ENCODE assay signal across 26 cellular contexts in the genomic region with DNA sequence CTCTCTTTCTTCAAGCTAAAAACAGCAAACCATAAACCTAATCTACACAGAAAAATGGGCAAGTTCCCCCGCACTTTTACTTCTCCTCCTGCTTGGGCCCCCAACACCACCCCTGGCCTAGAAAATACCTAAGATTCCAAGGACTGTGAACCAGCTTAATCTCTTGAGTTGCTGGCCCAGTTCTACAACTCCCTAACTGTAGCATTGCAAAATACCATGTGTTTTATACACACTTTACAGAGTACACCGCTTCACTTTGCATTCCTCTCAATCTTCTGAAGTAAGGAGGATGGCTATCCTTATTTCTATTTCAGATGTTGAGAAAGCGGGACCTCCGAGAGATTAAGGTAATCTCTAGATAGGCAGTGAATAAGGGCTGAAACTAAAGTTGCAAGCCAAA.
"Had no signal": no experiment of that assay in that cellular context is flagged by ENCODE, and none has a peak within 500 bp of the region (broad histone marks: within the 10 kb centered on the region; RNA-seq: fewer than 3 reads in every experiment).

No MANE protein-coding gene starts in this region.

- H3K36me3 Mint-ChIP-seq: activated CD4-positive, alpha-beta memory T cell treated with anti-CD3 and anti-CD28 coated beads for 36 hours; activated naive CD4-positive, alpha-beta T cell treated with anti-CD3 and anti-CD28 coated beads, Interleukin-2, amount 10 ng/mL, durations not matched to agents 7 days and 5 days; stimulated activated naive B cell treated with anti-CD40 and anti-IgM and Interleukin-4, amounts not matched to agents 10 μg/mL and 1 μg/mL and 100 μg/mL, for 72 hours had no signal

- ATAC-seq: pancreas; stimulated activated naive B cell treated with anti-CD40 and anti-IgM and Interleukin-4, amounts not matched to agents 10 μg/mL and 1 μg/mL and 100 μg/mL, for 72 hours had no signal

- H3K4me3 ChIP-seq: breast epithelium, esophagus squamous epithelium, left ventricle myocardium inferior, lung, pancreas, prostate gland, smooth muscle cell, stomach, thyroid gland had no signal

- H3K27ac Mint-ChIP-seq: activated CD4-positive, alpha-beta memory T cell treated with anti-CD3 and anti-CD28 coated beads for 36 hours; activated CD4-positive, alpha-beta T cell treated with anti-CD3 and anti-CD28 coated beads, Interleukin-2, amount 10 ng/mL, durations not matched to agents 24 days and 14 days; activated naive CD4-positive, alpha-beta T cell treated with anti-CD3 and anti-CD28 coated beads, Interleukin-2, amount 10 ng/mL, durations not matched to agents 7 days and 5 days; activated T-helper 1 cell treated with anti-CD3 and anti-CD28 coated beads, Interleukin-12 subunit alpha, Interleukin-12 subunit beta, Interleukin-2, Interleukin-4 antibody, amounts not matched to agents 30 ng/mL and 10 ng/mL and 1 ng/mL, durations not matched to agents 14 hours and 24 hours and 36 hours; nephron; stimulated activated naive B cell treated with anti-CD40 and anti-IgM and Interleukin-4, amounts not matched to agents 10 μg/mL and 1 μg/mL and 100 μg/mL, for 72 hours had no signal

- H3K36me3 ChIP-seq: breast epithelium, esophagus squamous epithelium, left ventricle myocardium inferior, pancreas, prostate gland, stomach, thyroid gland, WERI-Rb-1 had no signal

- H3K4me1 Mint-ChIP-seq: activated CD4-positive, alpha-beta T cell treated with anti-CD3 and anti-CD28 coated beads, Interleukin-2, amount 10 ng/mL, durations not matched to agents 24 days and 14 days; activated naive CD4-positive, alpha-beta T cell treated with anti-CD3 and anti-CD28 coated beads, Interleukin-2, amount 10 ng/mL, durations not matched to agents 7 days and 5 days had no signal

- H3K4me1 ChIP-seq: breast epithelium, esophagus squamous epithelium, left ventricle myocardium inferior, pancreas, prostate gland, stomach, thyroid gland had no signal

- H3K27me3 Mint-ChIP-seq: activated CD4-positive, alpha-beta T cell treated with anti-CD3 and anti-CD28 coated beads, Interleukin-2, amount 10 ng/mL, durations not matched to agents 24 days and 14 days; activated naive CD4-positive, alpha-beta T cell treated with anti-CD3 and anti-CD28 coated beads, Interleukin-2, amount 10 ng/mL, durations not matched to agents 7 days and 5 days had no signal

- H3K27ac ChIP-seq: breast epithelium, epithelial cell of prostate, esophagus squamous epithelium, left ventricle myocardium inferior, pancreas, prostate gland, stomach, thyroid gland, WERI-Rb-1 had no signal

- DNase-seq: activated CD4-positive, alpha-beta memory T cell treated with anti-CD3 and anti-CD28 coated beads for 36 hours; activated CD4-positive, alpha-beta T cell treated with anti-CD3 and anti-CD28 coated beads, Interleukin-2, amount 10 ng/mL, durations not matched to agents 24 days and 14 days; activated CD4-positive, CD25-positive, alpha-beta regulatory T cell treated with anti-CD3 and anti-CD28 coated beads, Interleukin-2, amount 50 U/mL, for 72 hours; activated CD8-positive, alpha-beta memory T cell treated with anti-CD3 and anti-CD28 coated beads, Interleukin-2, amount 50 U/mL, for 4 hours; activated effector memory CD4-positive, alpha-beta T cell treated with anti-CD3 and anti-CD28 coated beads, Interleukin-2, amount 50 U/mL, for 16 hours; activated naive CD4-positive, alpha-beta T cell treated with anti-CD3 and anti-CD28 coated beads, Interleukin-2, amount 10 ng/mL, durations not matched to agents 7 days and 5 days; activated T-cell treated with anti-CD3 and anti-CD28 coated beads, Interleukin-2, amount 50 U/mL, for 1 hour; central memory CD4-positive, alpha-beta T cell; dermis blood vessel endothelial cell; effector CD4-positive, alpha-beta T cell; esophagus squamous epithelium; left ventricle myocardium inferior; pancreas; retina; stimulated activated CD4-positive, alpha-beta T cell treated with anti-CD3 and anti-CD28 coated beads, Interleukin-1b, Interleukin-23, amount 100 ng/mL, for 48 hours; stimulated activated naive B cell treated with anti-CD40 and anti-IgM and Interleukin-4, amounts not matched to agents 10 μg/mL and 1 μg/mL and 100 μg/mL, for 72 hours; stomach; thyroid gland; WERI-Rb-1 had no signal

- H3K27me3 ChIP-seq: breast epithelium, esophagus squamous epithelium, pancreas, stomach, thyroid gland had no signal

- H3K9me3 ChIP-seq: breast epithelium, esophagus squamous epithelium, left ventricle myocardium inferior, pancreas, prostate gland, thyroid gland had no signal

- H3K9me3 Mint-ChIP-seq: activated CD4-positive, alpha-beta memory T cell treated with anti-CD3 and anti-CD28 coated beads for 36 hours; activated CD4-positive, alpha-beta T cell treated with anti-CD3 and anti-CD28 coated beads, Interleukin-2, amount 10 ng/mL, durations not matched to agents 24 days and 14 days; activated naive CD4-positive, alpha-beta T cell treated with anti-CD3 and anti-CD28 coated beads, Interleukin-2, amount 10 ng/mL, durations not matched to agents 7 days and 5 days; activated T-helper 1 cell treated with anti-CD3 and anti-CD28 coated beads, Interleukin-12 subunit alpha, Interleukin-12 subunit beta, Interleukin-2, Interleukin-4 antibody, amounts not matched to agents 30 ng/mL and 10 ng/mL and 1 ng/mL, durations not matched to agents 14 hours and 24 hours and 36 hours; nephron; stimulated activated naive B cell treated with anti-CD40 and anti-IgM and Interleukin-4, amounts not matched to agents 10 μg/mL and 1 μg/mL and 100 μg/mL, for 72 hours had no signal

- H3K4me3 Mint-ChIP-seq: activated CD4-positive, alpha-beta memory T cell treated with anti-CD3 and anti-CD28 coated beads for 36 hours; activated CD4-positive, alpha-beta T cell treated with anti-CD3 and anti-CD28 coated beads, Interleukin-2, amount 10 ng/mL, durations not matched to agents 24 days and 14 days; activated naive CD4-positive, alpha-beta T cell treated with anti-CD3 and anti-CD28 coated beads, Interleukin-2, amount 10 ng/mL, durations not matched to agents 7 days and 5 days; activated T-helper 1 cell treated with anti-CD3 and anti-CD28 coated beads, Interleukin-12 subunit alpha, Interleukin-12 subunit beta, Interleukin-2, Interleukin-4 antibody, amounts not matched to agents 30 ng/mL and 10 ng/mL and 1 ng/mL, durations not matched to agents 14 hours and 24 hours and 36 hours; nephron; stimulated activated naive B cell treated with anti-CD40 and anti-IgM and Interleukin-4, amounts not matched to agents 10 μg/mL and 1 μg/mL and 100 μg/mL, for 72 hours had no signal
